ENCODE assay signal across 26 cellular contexts in genomic region chr17:79517812-79518211, GRCh38.
"Had no signal": no experiment of that assay in that cellular context is flagged by ENCODE, and none has a peak within 500 bp of the region (broad histone marks: within the 10 kb centered on the region; RNA-seq: fewer than 3 reads in every experiment).

No MANE protein-coding gene starts in this region.

- ATAC-seq: esophagus mucosa; heart left ventricle; left lung; lower lobe of right lung; natural killer cell; sciatic nerve; stimulated activated naive CD8-positive, alpha-beta T cell treated with anti-CD3 and anti-CD28 coated beads, Interleukin-15, Interleukin-2, amounts not matched to agents 100 U/mL and 50 U/mL, for 24 hours had no signal

- H3K9me3 ChIP-seq: lower lobe of right lung, testis, transverse colon had no signal

- H3K27ac ChIP-seq: heart left ventricle, left lung, lower lobe of right lung, skin epidermis, testis, transverse colon had no signal

- DNase-seq: activated CD4-positive, alpha-beta memory T cell treated with anti-CD3 and anti-CD28 coated beads, Interleukin-2, amount 10 ng/mL, durations not matched to agents 7 days and 5 days; activated CD4-positive, alpha-beta T cell treated with anti-CD3 and anti-CD28 coated beads, Interleukin-2, amount 10 ng/mL, durations not matched to agents 7 days and 5 days; activated CD4-positive, CD25-positive, alpha-beta regulatory T cell treated with anti-CD3 and anti-CD28 coated beads, Interleukin-2, amount 50 U/mL, for 72 hours; activated CD8-positive, alpha-beta memory T cell treated with anti-CD3 and anti-CD28 coated beads, Interleukin-2, amount 50 U/mL, for 48 hours; activated gamma-delta T cell; activated naive CD4-positive, alpha-beta T cell treated with anti-CD3 and anti-CD28 coated beads, Interleukin-2, amount 10 ng/mL, durations not matched to agents 7 days and 5 days; activated naive CD8-positive, alpha-beta T cell treated with anti-CD3 and anti-CD28 coated beads, Interleukin-2, amount 10 ng/mL, durations not matched to agents 7 days and 5 days; activated T-cell treated with anti-CD3 and anti-CD28 coated beads, Interleukin-2, amount 50 U/mL, for 24 hours; caudate nucleus; foreskin fibroblast; heart left ventricle; hypothalamus; kidney glomerular epithelial cell; lower lobe of right lung; mesendoderm; natural killer cell; stimulated activated CD4-positive, alpha-beta T cell treated with anti-CD3 and anti-CD28 coated beads, Interleukin-12 subunit alpha, Interleukin-12 subunit beta, amount 100 ng/mL, for 4 hours; stimulated activated CD4-positive, alpha-beta T cell treated with anti-CD3 and anti-CD28 coated beads, Interleukin-4, amount 100 ng/mL, for 1 hour; stimulated activated naive CD8-positive, alpha-beta T cell treated with anti-CD3 and anti-CD28 coated beads, Interleukin-15, Interleukin-2, amounts not matched to agents 100 U/mL and 50 U/mL, for 24 hours; T-helper 9 cell; testis; transverse colon had no signal

- H3K27me3 ChIP-seq: testis had no signal

- H3K36me3 ChIP-seq: heart left ventricle, left lung, lower lobe of right lung, transverse colon had no signal

- H3K4me1 ChIP-seq: heart left ventricle, left lung, lower lobe of right lung, testis, transverse colon had no signal

- H3K4me3 ChIP-seq: heart left ventricle, left lung, lower lobe of right lung, skin epidermis, testis, transverse colon had no signal
